In the genomic region with DNA sequence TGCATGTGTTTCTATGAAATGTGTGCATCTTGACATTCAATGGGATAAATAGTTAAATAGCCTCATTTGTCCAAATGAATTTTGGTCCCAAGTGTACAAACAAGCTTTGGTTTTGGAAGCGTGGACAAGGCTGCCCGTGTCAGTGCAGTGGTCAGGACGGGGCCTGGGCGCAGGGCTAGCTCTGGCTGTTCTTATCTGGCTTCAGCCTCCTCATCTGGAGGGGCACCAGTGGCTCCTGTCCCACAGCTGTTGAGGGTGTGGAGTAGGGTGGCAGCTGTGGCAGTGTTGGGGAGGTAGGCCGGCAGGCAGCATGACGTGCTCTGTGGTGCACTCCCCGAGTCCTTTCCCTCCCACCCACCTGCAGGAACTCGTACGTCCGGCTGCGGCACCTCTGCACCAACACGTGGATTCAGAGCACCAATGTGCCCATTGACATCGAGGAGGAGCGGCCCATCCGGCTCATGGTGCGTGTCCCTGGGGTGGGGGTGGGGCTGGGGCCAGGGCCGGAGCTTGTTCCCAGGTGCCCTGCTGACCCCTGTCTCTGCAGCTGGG, we compare ENCODE assay signal across 16 cellular contexts. TPM values are rescaled to one million over a fixed set of nuclear protein-coding genes. Genes with fewer than 3 reads are reported as not detected.
DNase-seq lines count a peak whose midpoint lies in the region; ATAC-seq and TF ChIP-seq lines count a peak whose summit lies in the region.
"Had no signal": no experiment of that assay in that cellular context is flagged by ENCODE, and none has a peak within 500 bp of the region (broad histone marks: within the 10 kb centered on the region; RNA-seq: fewer than 3 reads in every experiment).

No MANE protein-coding gene starts in this region.

- H3K9me3 ChIP-seq in HEK293 (ENCODE audit: control insufficient read depth, insufficient read depth, low read depth, low read length) = no peaks in the 10 kb centered on the region
- H3K9me3 ChIP-seq in neuronal stem cell (replicated peaks in 1 of 2; ENCODE audit: control insufficient read depth in 2 of 2, insufficient read depth in 1 of 2, low read depth in 1 of 2, low read length in 2 of 2) = no peaks in the 10 kb centered on the region

- H3K23ac ChIP-seq in neuronal stem cell (ENCODE audit: low read depth, low read length, poor library complexity) = no peak overlapping the region

- intact Hi-C loops in MCF 10A (cut with micrococcal nuclease) = no loop called here

- H3K36me3 ChIP-seq in HEK293 (ENCODE audit: control insufficient read depth in 2 of 2, insufficient read depth in 1 of 2, low read length in 2 of 2) (peaks cover 4 to 22% of the 10 kb centered on the region in 2 experiments; a peak in 1 of 3 replicates), neuronal stem cell (replicated peaks in 1 of 2; ENCODE audit: control insufficient read depth in 2 of 2, insufficient read depth in 2 of 2, low read length in 2 of 2) (no peaks in the 10 kb centered on the region)

- no peaks in the 10 kb centered on the region for H3K4me1 Mint-ChIP-seq in chondrocyte (ENCODE audit: low read depth)
- H3K4me1 Mint-ChIP-seq in MCF 10A (ENCODE audit: insufficient read depth, unreplicated experiment) = peaks cover 10% of the 10 kb centered on the region

- CTCF ChIA-PET in HEK293 (lab: Yijun Ruan, JAX) (interaction anchor here (0.6 to 2.5 kb wide), 2 partner anchors 36 to 1035 kb away, joined by 3 to 6 read pairs; no protein-coding TSS in a partner anchor), RWPE1 (lab: Yijun Ruan, JAX) (interaction anchor here (0.7 to 1.1 kb wide), 2 partner anchors 57 to 75 kb away, joined by 3 read pairs; no protein-coding TSS in a partner anchor), MCF 10A (lab: Yijun Ruan, JAX) (interaction anchor here (0.9 to 1.0 kb wide), 2 partner anchors 77 to 82 kb away, joined by 3 to 4 read pairs; no protein-coding TSS in a partner anchor)

- H4K8ac ChIP-seq in neuronal stem cell (ENCODE audit: low read depth, low read length) = peak overlapping the region; percentile 70

- no peak overlapping the region for H2BK120ac ChIP-seq in neuronal stem cell (ENCODE audit: low read depth, low read length)

- H3K4me1 ChIP-seq in HEK293 (ENCODE audit: control insufficient read depth, insufficient read depth, low read length) (no peaks in the 10 kb centered on the region), neuronal stem cell (ENCODE audit: control insufficient read depth in 2 of 2, insufficient read depth in 1 of 2, low read depth in 1 of 2, low read length in 2 of 2) (peaks cover 2 to 4% of the 10 kb centered on the region in 2 donors)

- H3K4me2 ChIP-seq in neuronal stem cell (ENCODE audit: insufficient read depth, low read length, poor library complexity, severe bottlenecking) = no peak overlapping the region

- H3K27me3 ChIP-seq in neuronal stem cell (ENCODE audit: control insufficient read depth in 3 of 3, insufficient read depth in 3 of 3, low read depth in 1 of 3, low read length in 3 of 3) = no peaks in the 10 kb centered on the region

- H3K27ac ChIP-seq in HEK293 (ENCODE audit: extremely low read depth, low read depth, low read length) (no peak overlapping the region), RWPE1 (peak overlapping the region; percentile 62), neuronal stem cell (replicated peaks; ENCODE audit: low read length) (no peak overlapping the region)
- H3K27ac ChIP-seq: GM23248 had no signal

- no peak for TF ChIP-seq CTCF in HEK293 (tag by site-specific recombination; IDR thresholded peaks at IDR 0.05)
- TF ChIP-seq CTCF in RWPE1 (conservative IDR thresholded peaks at IDR 0.05; ENCODE audit: low read depth) = no peak
- TF ChIP-seq CTCF in chondrocyte (IDR thresholded peaks at IDR 0.05) = no peak
- TF ChIP-seq CTCF in MCF 10A (IDR thresholded peaks at IDR 0.05; ENCODE audit: unreplicated experiment) = no peak

- ATAC-seq in GM18517 (IDR thresholded peaks at IDR 0.05; ENCODE audit: unreplicated experiment) = no peak

- no peak overlapping the region for H2BK5ac ChIP-seq in neuronal stem cell (ENCODE audit: low read length)

- H3K9me3 Mint-ChIP-seq in chondrocyte (ENCODE audit: low read depth) = no peaks in the 10 kb centered on the region
- no peaks in the 10 kb centered on the region for H3K9me3 Mint-ChIP-seq in MCF 10A (ENCODE audit: unreplicated experiment)
- H3K9me3 Mint-ChIP-seq: CD4-positive, alpha-beta memory T cell had no signal

- H3K9ac ChIP-seq in neuronal stem cell (ENCODE audit: low read depth, low read length, poor library complexity) = peak overlapping the region; percentile 64
- H3K9ac ChIP-seq: GM23248 had no signal

- no peak overlapping the region for H2BK15ac ChIP-seq in neuronal stem cell (ENCODE audit: low read length)

- H3K18ac ChIP-seq in neuronal stem cell (ENCODE audit: low read length) = peak overlapping the region; percentile 61

- no peak overlapping the region for H3K4ac ChIP-seq in neuronal stem cell (ENCODE audit: low read length)

- H3K27me3 Mint-ChIP-seq in chondrocyte (ENCODE audit: low read depth) = no peaks in the 10 kb centered on the region
- H3K27me3 Mint-ChIP-seq in MCF 10A (ENCODE audit: insufficient read depth, unreplicated experiment) = no peaks in the 10 kb centered on the region
- H3K27me3 Mint-ChIP-seq: CD4-positive, alpha-beta memory T cell had no signal

- WGBS in neuronal stem cell (ENCODE audit: extremely low coverage in 2 of 2, insufficient read length in 2 of 2, insufficient replicate concordance in 1 of 2), 2 donors = no CpG with 5 or more reads among the region's 17 CpGs

- no peak for DNase-seq in RWPE1 (ENCODE audit: low spot score)
- DNase-seq in chondrocyte (ENCODE audit: low spot score) = peak; percentile 87
- no peak for DNase-seq in neuronal stem cell (ENCODE audit: low spot score)
- no peak for DNase-seq in MCF 10A (ENCODE audit: unreplicated experiment)
- DNase-seq: C1 segment of cervical spinal cord, Calu3, COR-L47, DMS53, DMS79 treated with DMSO at 0.1 percent for 48 hours, GF-D8, GM23248, H7, HCEC 1CT had no signal

- H3K4me3 ChIP-seq in HEK293 (ENCODE audit: low read depth, low read length) (no peak overlapping the region), neuronal stem cell (ENCODE audit: low read length in 2 of 2) (no peak overlapping the region)
- H3K4me3 ChIP-seq: GM23248 had no signal

- H3K27ac Mint-ChIP-seq in chondrocyte (ENCODE audit: unreplicated experiment) (no peak overlapping the region), MCF 10A (ENCODE audit: low read depth, unreplicated experiment) (no peak overlapping the region)

- BruUV-seq in MCF 10A (replicated peaks; lab: Mats Ljungman, UMichigan) = no TSS peak

- POLR2A ChIA-PET in HEK293 (lab: Yijun Ruan, JAX) (no interaction called here), RWPE1 (lab: Yijun Ruan, JAX; ENCODE audit: low non-redundant PET) (no interaction called here), MCF 10A (lab: Yijun Ruan, JAX) (interaction anchor here (0.6 kb wide), 1 partner anchor 29 kb away, joined by 4 read pairs; no protein-coding TSS in a partner anchor)

- H4K91ac ChIP-seq in neuronal stem cell (ENCODE audit: low read depth, low read length, poor library complexity) = no peak overlapping the region

- peaks cover 3% of the 10 kb centered on the region for H3K36me3 Mint-ChIP-seq in chondrocyte (ENCODE audit: low read depth)
- H3K36me3 Mint-ChIP-seq in MCF 10A (ENCODE audit: insufficient read depth, unreplicated experiment) = peaks cover 75% of the 10 kb centered on the region

- H3K14ac ChIP-seq in neuronal stem cell (ENCODE audit: low read length) = no peak overlapping the region

- H3K79me1 ChIP-seq in neuronal stem cell (ENCODE audit: low read depth, low read length) = no peaks in the 10 kb centered on the region

- no peak overlapping the region for H2BK12ac ChIP-seq in neuronal stem cell (ENCODE audit: low read length)

- no peak overlapping the region for H2AFZ ChIP-seq in neuronal stem cell (ENCODE audit: low read length)
- H2AFZ ChIP-seq: GM23248 had no signal

- H3K4me3 Mint-ChIP-seq in chondrocyte (ENCODE audit: unreplicated experiment) (no peak overlapping the region), MCF 10A (ENCODE audit: unreplicated experiment) (no peak overlapping the region)
- H3K4me3 Mint-ChIP-seq: CD4-positive, alpha-beta memory T cell had no signal

- no peak overlapping the region for H2AK5ac ChIP-seq in neuronal stem cell (ENCODE audit: low read depth, low read length)

TF ChIP-seq in HEK293, 187 proteins besides CTCF, POLR2A, EP300 and RAD21:
- TF ChIP-seq, protein P1, sequence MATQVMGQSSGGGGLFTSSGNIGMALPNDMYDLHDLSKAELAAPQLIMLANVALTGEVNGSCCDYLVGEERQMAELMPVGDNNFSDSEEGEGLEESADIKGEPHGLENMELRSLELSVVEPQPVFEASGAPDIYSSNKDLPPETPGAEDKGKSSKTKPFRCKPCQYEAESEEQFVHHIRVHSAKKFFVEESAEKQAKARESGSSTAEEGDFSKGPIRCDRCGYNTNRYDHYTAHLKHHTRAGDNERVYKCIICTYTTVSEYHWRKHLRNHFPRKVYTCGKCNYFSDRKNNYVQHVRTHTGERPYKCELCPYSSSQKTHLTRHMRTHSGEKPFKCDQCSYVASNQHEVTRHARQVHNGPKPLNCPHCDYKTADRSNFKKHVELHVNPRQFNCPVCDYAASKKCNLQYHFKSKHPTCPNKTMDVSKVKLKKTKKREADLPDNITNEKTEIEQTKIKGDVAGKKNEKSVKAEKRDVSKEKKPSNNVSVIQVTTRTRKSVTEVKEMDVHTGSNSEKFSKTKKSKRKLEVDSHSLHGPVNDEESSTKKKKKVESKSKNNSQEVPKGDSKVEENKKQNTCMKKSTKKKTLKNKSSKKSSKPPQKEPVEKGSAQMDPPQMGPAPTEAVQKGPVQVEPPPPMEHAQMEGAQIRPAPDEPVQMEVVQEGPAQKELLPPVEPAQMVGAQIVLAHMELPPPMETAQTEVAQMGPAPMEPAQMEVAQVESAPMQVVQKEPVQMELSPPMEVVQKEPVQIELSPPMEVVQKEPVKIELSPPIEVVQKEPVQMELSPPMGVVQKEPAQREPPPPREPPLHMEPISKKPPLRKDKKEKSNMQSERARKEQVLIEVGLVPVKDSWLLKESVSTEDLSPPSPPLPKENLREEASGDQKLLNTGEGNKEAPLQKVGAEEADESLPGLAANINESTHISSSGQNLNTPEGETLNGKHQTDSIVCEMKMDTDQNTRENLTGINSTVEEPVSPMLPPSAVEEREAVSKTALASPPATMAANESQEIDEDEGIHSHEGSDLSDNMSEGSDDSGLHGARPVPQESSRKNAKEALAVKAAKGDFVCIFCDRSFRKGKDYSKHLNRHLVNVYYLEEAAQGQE (tag by site-specific recombination; IDR thresholded peaks at IDR 0.05) = no peak
- TF ChIP-seq KLF10 (tag by site-specific recombination; IDR thresholded peaks at IDR 0.05) (no peak), ZNF677 (tag by site-specific recombination; IDR thresholded peaks at IDR 0.05) (peak; percentile 92), ZNF670 (tag by site-specific recombination; IDR thresholded peaks at IDR 0.05; ENCODE audit: low read depth) (no peak)

RNA-seq across cellular contexts. Expression of a gene that starts 43.5 kb away (rescaled TPM):
- total RNA-seq in chondrocyte = 10.0 to 24.8 TPM (median 11.0 TPM) in 3 replicates
- polyA plus RNA-seq in neuronal stem cell (2013, experiment 1 of 2) = 1.4 TPM
- polyA plus RNA-seq in neuronal stem cell (2013, experiment 2 of 2) = 1.4 TPM
- total RNA-seq in MCF 10A (2022) = 86.9 and 109 TPM in 2 replicates

RNA-seq across cellular contexts. Expression of a gene that starts 46.9 kb away (rescaled TPM):
- 64.5 to 80.2 TPM (median 67.6 TPM) in 3 replicates for total RNA-seq in chondrocyte
- 222 TPM for polyA plus RNA-seq in neuronal stem cell (2013, experiment 1 of 2)
- 222 TPM for polyA plus RNA-seq in neuronal stem cell (2013, experiment 2 of 2)
- total RNA-seq in MCF 10A (2022) = 122 and 147 TPM in 2 replicates
